In the genomic region with DNA sequence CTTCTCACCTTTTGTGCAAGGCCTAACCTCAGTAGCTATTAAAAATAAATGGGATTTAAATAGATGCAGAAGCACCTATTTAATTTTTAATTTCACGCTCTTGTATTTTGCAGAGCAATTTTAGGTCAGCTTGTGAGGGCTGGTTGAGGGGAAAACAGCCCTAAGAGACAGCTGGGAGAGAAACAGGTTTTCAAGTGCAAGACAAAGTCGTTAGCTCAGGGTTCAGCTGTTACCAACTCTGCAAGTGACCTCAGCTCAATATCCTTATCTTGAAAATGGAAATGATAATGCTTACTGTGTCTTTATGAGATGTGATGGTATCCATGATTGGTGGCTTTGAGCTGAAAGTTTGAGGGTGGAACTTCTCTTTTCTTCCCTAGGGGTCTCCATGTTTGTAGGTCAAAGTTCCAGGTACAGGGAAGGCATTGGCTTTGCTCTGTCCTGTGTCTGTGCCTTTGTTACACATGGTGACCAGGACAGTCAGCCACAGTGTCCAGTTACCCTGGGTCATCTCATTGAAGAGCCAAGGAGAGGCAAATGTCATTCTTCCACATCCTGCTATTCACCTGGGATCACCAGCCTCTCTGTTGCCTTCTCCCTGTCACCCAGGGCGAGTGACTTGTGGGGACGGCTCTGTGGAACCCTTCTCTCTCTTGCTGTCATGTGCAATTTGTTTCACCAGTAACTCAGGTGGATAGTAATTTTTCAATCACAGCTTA, we compare ENCODE assay signal across 32 cellular contexts.
"Had no signal": no experiment of that assay in that cellular context is flagged by ENCODE, and none has a peak within 500 bp of the region (broad histone marks: within the 10 kb centered on the region; RNA-seq: fewer than 3 reads in every experiment).

No MANE protein-coding gene starts in this region.

- H3K9me3 ChIP-seq: esophagus squamous epithelium, pancreas, right lobe of liver, uterus had no signal

- H3K4me2 ChIP-seq: hepatocyte had no signal

- ATAC-seq: activated CD4-positive, alpha-beta T cell treated with anti-CD3 and anti-CD28 coated beads for 36 hours; activated CD8-positive, alpha-beta memory T cell treated with anti-CD3 and anti-CD28 coated beads, Interleukin-2, amount 10 ng/mL, durations not matched to agents 7 days and 5 days; activated CD8-positive, alpha-beta T cell treated with anti-CD3 and anti-CD28 coated beads, Interleukin-2, amount 10 ng/mL, durations not matched to agents 7 days and 5 days; activated naive CD8-positive, alpha-beta T cell treated with anti-CD3 and anti-CD28 coated beads, Interleukin-2, amount 50 U/mL, for 24 hours; pancreas; right lobe of liver; stimulated activated memory B cell treated with anti-CD40 and anti-IgM and Interleukin-4, amounts not matched to agents 10 μg/mL and 1 μg/mL and 100 μg/mL, for 72 hours; stimulated activated naive CD8-positive, alpha-beta T cell treated with anti-CD3 and anti-CD28 coated beads, Interleukin-15, amount 100 ng/mL, for 72 hours had no signal

- H3K27ac Mint-ChIP-seq: activated CD4-positive, alpha-beta T cell treated with anti-CD3 and anti-CD28 coated beads for 36 hours; activated CD8-positive, alpha-beta memory T cell treated with anti-CD3 and anti-CD28 coated beads, Interleukin-2, amount 10 ng/mL, durations not matched to agents 7 days and 5 days; activated CD8-positive, alpha-beta T cell treated with anti-CD3 and anti-CD28 coated beads, Interleukin-2, amount 10 ng/mL, durations not matched to agents 7 days and 5 days; activated naive CD8-positive, alpha-beta T cell treated with anti-CD3 and anti-CD28 coated beads, Interleukin-2, amount 50 U/mL, for 24 hours; activated T-helper 2 cell treated with anti-CD3 and anti-CD28 coated beads, Interferon-gamma antibody, Interleukin-2, Interleukin-4, amounts not matched to agents 10 μg/mL and 5 μg/mL and 100 μg/mL, durations not matched to agents 14 hours and 24 hours and 36 hours; stimulated activated memory B cell treated with anti-CD40 and anti-IgM and Interleukin-4, amounts not matched to agents 10 μg/mL and 1 μg/mL and 100 μg/mL, for 72 hours; stimulated activated naive CD8-positive, alpha-beta T cell treated with anti-CD3 and anti-CD28 coated beads, Interleukin-15, amount 100 ng/mL, for 72 hours; T-helper 2 cell treated with Interferon-gamma antibody and Interleukin-4, amounts not matched to agents 5 μg/mL and 100 μg/mL, for 36 hours; type B pancreatic cell had no signal

- H3K9me3 Mint-ChIP-seq: activated naive CD4-positive, alpha-beta T cell treated with anti-CD3 and anti-CD28 coated beads, Interleukin-2, amount 50 U/mL, for 24 hours; activated naive CD8-positive, alpha-beta T cell treated with anti-CD3 and anti-CD28 coated beads, Interleukin-2, amount 50 U/mL, for 24 hours; activated T-helper 2 cell treated with anti-CD3 and anti-CD28 coated beads, Interferon-gamma antibody, Interleukin-2, Interleukin-4, amounts not matched to agents 10 μg/mL and 5 μg/mL and 100 μg/mL, durations not matched to agents 14 hours and 24 hours and 36 hours; nephron progenitor cell; stimulated activated memory B cell treated with anti-CD40 and anti-IgM and Interleukin-4, amounts not matched to agents 10 μg/mL and 1 μg/mL and 100 μg/mL, for 72 hours; stimulated activated naive CD8-positive, alpha-beta T cell treated with anti-CD3 and anti-CD28 coated beads, Interleukin-15, amount 100 ng/mL, for 72 hours; T-helper 2 cell treated with Interferon-gamma antibody and Interleukin-4, amounts not matched to agents 5 μg/mL and 100 μg/mL, for 36 hours; type B pancreatic cell had no signal

- H3K36me3 ChIP-seq: esophagus squamous epithelium, pancreas, right lobe of liver, uterus had no signal

- H3K27me3 ChIP-seq: hepatocyte, pancreas, right lobe of liver, uterus had no signal

- FAIRE-seq: bronchial epithelial cell, colon, endometrium, pancreas, small intestine had no signal

- H3K4me3 ChIP-seq: esophagus squamous epithelium, hepatocyte, pancreas, right lobe of liver, uterus had no signal

- H3K4me1 ChIP-seq: pancreas, right lobe of liver, uterus had no signal

- H3K4me3 Mint-ChIP-seq: activated CD4-positive, alpha-beta T cell treated with anti-CD3 and anti-CD28 coated beads for 36 hours; activated CD8-positive, alpha-beta memory T cell treated with anti-CD3 and anti-CD28 coated beads, Interleukin-2, amount 10 ng/mL, durations not matched to agents 7 days and 5 days; activated CD8-positive, alpha-beta T cell treated with anti-CD3 and anti-CD28 coated beads, Interleukin-2, amount 10 ng/mL, durations not matched to agents 7 days and 5 days; activated naive CD4-positive, alpha-beta T cell treated with anti-CD3 and anti-CD28 coated beads, Interleukin-2, amount 50 U/mL, for 24 hours; activated naive CD8-positive, alpha-beta T cell treated with anti-CD3 and anti-CD28 coated beads, Interleukin-2, amount 50 U/mL, for 24 hours; nephron progenitor cell; stimulated activated memory B cell treated with anti-CD40 and anti-IgM and Interleukin-4, amounts not matched to agents 10 μg/mL and 1 μg/mL and 100 μg/mL, for 72 hours; stimulated activated naive CD8-positive, alpha-beta T cell treated with anti-CD3 and anti-CD28 coated beads, Interleukin-15, amount 100 ng/mL, for 72 hours; T-helper 2 cell treated with Interferon-gamma antibody and Interleukin-4, amounts not matched to agents 5 μg/mL and 100 μg/mL, for 36 hours; type B pancreatic cell had no signal

- H3K27ac ChIP-seq: epithelial cell of prostate, esophagus squamous epithelium, hepatocyte, pancreas, right lobe of liver had no signal

- DNase-seq: activated CD4-positive, alpha-beta T cell treated with anti-CD3 and anti-CD28 coated beads for 36 hours; activated CD4-positive, CD25-positive, alpha-beta regulatory T cell; activated CD8-positive, alpha-beta memory T cell treated with anti-CD3 and anti-CD28 coated beads, Interleukin-2, amount 10 ng/mL, durations not matched to agents 7 days and 5 days; activated CD8-positive, alpha-beta T cell treated with anti-CD3 and anti-CD28 coated beads, Interleukin-2, amount 10 ng/mL, durations not matched to agents 7 days and 5 days; activated naive CD8-positive, alpha-beta T cell treated with anti-CD3 and anti-CD28 coated beads, Interleukin-2, amount 50 U/mL, for 24 hours; activated T-cell treated with anti-CD3 and anti-CD28 coated beads, Interleukin-2, amount 50 U/mL, for 48 hours; amygdala; dermis blood vessel endothelial cell; effector CD8-positive, alpha-beta T cell; esophagus squamous epithelium; foreskin melanocyte; islet precursor cell; midbrain; nephron progenitor cell; nucleus accumbens; pancreas; right lobe of liver; small intestine; stimulated activated CD4-positive, alpha-beta T cell treated with anti-CD3 and anti-CD28 coated beads, Interleukin-4, amount 100 ng/mL, for 24 hours; stimulated activated naive CD8-positive, alpha-beta T cell treated with anti-CD3 and anti-CD28 coated beads, Interleukin-15, amount 100 ng/mL, for 72 hours; T-helper 1 cell; uterus had no signal

- H2AFZ ChIP-seq: hepatocyte had no signal

- H3K27me3 Mint-ChIP-seq: stimulated activated memory B cell treated with anti-CD40 and anti-IgM and Interleukin-4, amounts not matched to agents 10 μg/mL and 1 μg/mL and 100 μg/mL, for 72 hours had no signal

- H3K36me3 Mint-ChIP-seq: activated CD8-positive, alpha-beta memory T cell treated with anti-CD3 and anti-CD28 coated beads, Interleukin-2, amount 10 ng/mL, durations not matched to agents 7 days and 5 days; activated naive CD4-positive, alpha-beta T cell treated with anti-CD3 and anti-CD28 coated beads, Interleukin-2, amount 50 U/mL, for 24 hours; type B pancreatic cell had no signal
